Comparison of ENCODE assay signal across 15 cellular contexts in genomic region chr3:3443482-3443881, GRCh38.
"Had no signal": no experiment of that assay in that cellular context is flagged by ENCODE, and none has a peak within 500 bp of the region (broad histone marks: within the 10 kb centered on the region; RNA-seq: fewer than 3 reads in every experiment).

No MANE protein-coding gene starts in this region.

- H3K36me3 ChIP-seq: cardiac muscle cell, colonic mucosa, stomach, thoracic aorta had no signal

- H3K9me3 ChIP-seq: colonic mucosa, stomach, thoracic aorta had no signal

- ATAC-seq: activated T-helper 17 cell treated with anti-CD3 and anti-CD28 coated beads, Interleukin-2, amount 50 U/mL, for 72 hours; left colon; WTC11 had no signal

- H3K27ac ChIP-seq: cardiac muscle cell, colonic mucosa, stomach, thoracic aorta had no signal

- H3K4me3 ChIP-seq: cardiac muscle cell, colonic mucosa, lung, stomach, thoracic aorta had no signal

- H3K27me3 ChIP-seq: cardiac muscle cell, colonic mucosa, stomach had no signal

- DNase-seq: activated CD4-positive, alpha-beta T cell treated with anti-CD3 and anti-CD28 coated beads, Interleukin-2, amount 10 ng/mL, durations not matched to agents 24 days and 14 days; activated naive CD4-positive, alpha-beta T cell treated with anti-CD3 and anti-CD28 coated beads for 36 hours; activated T-cell treated with anti-CD3 and anti-CD28 coated beads for 4 hours; colonic mucosa; foreskin melanocyte; head of caudate nucleus; left colon; naive B cell; small intestine; stomach had no signal

- H3K4me1 ChIP-seq: colonic mucosa, stomach had no signal
